Comparison of ENCODE assay signal across 15 cellular contexts in genomic region chr1:3483380-3483779, GRCh38. TPM values are rescaled to one million over a fixed set of nuclear protein-coding genes. Genes with fewer than 3 reads are reported as not detected.
DNase-seq lines count a peak whose midpoint lies in the region; ATAC-seq and TF ChIP-seq lines count a peak whose summit lies in the region.
"Had no signal": no experiment of that assay in that cellular context is flagged by ENCODE, and none has a peak within 500 bp of the region (broad histone marks: within the 10 kb centered on the region; RNA-seq: fewer than 3 reads in every experiment).

No MANE protein-coding gene starts in this region.

- in situ Hi-C loops in Panc1 (cut with HindIII; ENCODE audit: low pct_unique_long_range_greater_than_20kb, low sequenced_read_pairs) = no loop called here

- BruUV-seq in HCT116 (replicated peaks; lab: Mats Ljungman, UMichigan) (no TSS peak), Panc1 (replicated peaks; lab: Mats Ljungman, UMichigan) (no TSS peak)

- H4K20me1 ChIP-seq in HCT116 (ENCODE audit: insufficient read depth) = no peaks in the 10 kb centered on the region

- no peak for TF ChIP-seq RAD21 in HCT116 (IDR thresholded peaks at IDR 0.05; ENCODE audit: low read depth)

- H3K9me3 ChIP-seq in HCT116 (ENCODE audit: control insufficient read depth in 1 of 2, insufficient read depth in 1 of 2, low read depth in 1 of 2, low read length in 2 of 2) (peaks cover 0 to 5% of the 10 kb centered on the region in 2 experiments; a peak in 1 of 4 replicates), Panc1 (ENCODE audit: control insufficient read depth, insufficient read depth, low read depth, low read length) (no peaks in the 10 kb centered on the region), esophagus squamous epithelium (peaks cover 0 to 5% (median 0%) of the 10 kb centered on the region in 3 donors)
- peaks cover 4% of the 10 kb centered on the region for H3K9me3 ChIP-seq in effector memory CD4-positive, alpha-beta T cell (ENCODE audit: control insufficient read depth, low read length)

- H3K9ac ChIP-seq in HCT116 (ENCODE audit: low read length) = 0 out of 2 replicates have a peak overlapping the region, but pooled peaks have one; percentile 36

- CTCF ChIA-PET in HCT116 (lab: Charles Lee) (interaction anchor here (3.5 kb wide), 1 partner anchor 30 kb away, joined by 29 read pairs; no protein-coding TSS in a partner anchor), Panc1 (lab: Charles Lee) (interaction anchor here (2.7 kb wide), 1 partner anchor 30 kb away, joined by 27 read pairs; no protein-coding TSS in a partner anchor)

- intact Hi-C loops in HCT116 (cut with micrococcal nuclease) = no loop called here
- intact Hi-C loops in Panc1 (cut with micrococcal nuclease; ENCODE audit: unreplicated experiment) = no loop called here
- intact Hi-C loops in esophagus squamous epithelium (cut with DNase I) = no loop called here
- intact Hi-C loops in sciatic nerve (cut with DNase I) = no loop called here

- H3K4me1 ChIP-seq in HCT116 (ENCODE audit: control insufficient read depth in 1 of 2, insufficient read depth in 2 of 2, low read length in 2 of 2) (peaks cover 12 to 29% of the 10 kb centered on the region in 2 experiments; a peak in 3 of 4 replicates), Panc1 (ENCODE audit: control insufficient read depth, insufficient read depth, low read length) (peaks cover 14% of the 10 kb centered on the region), esophagus squamous epithelium (peaks cover 14 to 36% (median 18%) of the 10 kb centered on the region in 3 donors)
- H3K4me1 ChIP-seq in effector memory CD4-positive, alpha-beta T cell (ENCODE audit: control insufficient read depth, insufficient read depth, low read length, poor library complexity, severe bottlenecking) = no peaks in the 10 kb centered on the region

- H3K27me3 ChIP-seq in HCT116 (ENCODE audit: insufficient read depth, low read length) (no peaks in the 10 kb centered on the region), Panc1 (ENCODE audit: control insufficient read depth, insufficient read depth, low read length) (no peaks in the 10 kb centered on the region), esophagus squamous epithelium (peaks cover 0 to 5% (median 0%) of the 10 kb centered on the region in 4 donors)
- no peaks in the 10 kb centered on the region for H3K27me3 ChIP-seq in effector memory CD4-positive, alpha-beta T cell (replicated peaks; ENCODE audit: control insufficient read depth, insufficient read depth, low read length, poor library complexity, severe bottlenecking)

- POLR2A ChIA-PET in HCT116 (lab: Charles Lee) (no interaction called here), Panc1 (lab: Charles Lee) (no interaction called here)

- RAD21 ChIA-PET in HCT116 (lab: Charles Lee; ENCODE audit: low non-redundant PET in 1 of 2, low total read pairs in 2 of 2, uncharacterized antibody in 2 of 2, unreplicated experiment in 2 of 2) = no interaction called here

- H2AFZ ChIP-seq in HCT116 (ENCODE audit: low read depth, low read length, poor library complexity, severe bottlenecking) = no peak overlapping the region

- no peaks in the 10 kb centered on the region for H3K79me2 ChIP-seq in HCT116 (ENCODE audit: insufficient read depth, low read length)

- H3K4me3 ChIP-seq in HCT116 (replicated peaks in 1 of 2; ENCODE audit: low read depth in 1 of 2, low read length in 2 of 2) = no peak overlapping the region
- no peak overlapping the region for H3K4me3 ChIP-seq in Panc1 (ENCODE audit: low read depth in 2 of 2, low read length in 2 of 2)
- H3K4me3 ChIP-seq in esophagus squamous epithelium = no peak overlapping the region
- H3K4me3 ChIP-seq in effector memory CD4-positive, alpha-beta T cell (ENCODE audit: insufficient read depth, low read depth, low read length, poor library complexity, severe bottlenecking) = no peak overlapping the region

- WGBS in esophagus squamous epithelium, 2 donors = 68 to 78% methylated on average over 5 to 10 of the region's 14 CpGs

- DNase-seq in HCT116 (ENCODE audit: low read depth, low spot score) = no peak
- no peak for DNase-seq in Panc1 (ENCODE audit: low read depth, low spot score)
- no peak for DNase-seq in esophagus squamous epithelium (lab: John Stamatoyannopoulos, UW)
- DNase-seq in sciatic nerve (ENCODE audit: low spot score) = no peak
- DNase-seq in effector memory CD4-positive, alpha-beta T cell = no peak
- DNase-seq in stimulated activated CD4-positive, alpha-beta T cell treated with anti-CD3 and anti-CD28 coated beads, Interleukin-12 subunit alpha, Interleukin-12 subunit beta, amount 100 ng/mL, for 4 hours = no peak
- DNase-seq: DMS 273 treated with DMSO at 0.1 percent for 48 hours, MV-4-11, NCI-H187, NCI-H226, Right ventricle myocardium superior, SW 1271 had no signal

- ATAC-seq in HCT116 (peak; percentile 1; the same call in 1 of the 2 replicates), Panc1 (peak; percentile 10; the same call in 1 of the 2 replicates), sciatic nerve (peak; percentile 5), HG03354 (IDR thresholded peaks at IDR 0.05; ENCODE audit: poor library complexity, severe bottlenecking, unreplicated experiment) (no peak)

- H3K4me2 ChIP-seq in HCT116 (ENCODE audit: low read length) = no peak overlapping the region

- no peak for TF ChIP-seq CTCF in HCT116 (IDR thresholded peaks at IDR 0.05 in 2 of 3, conservative IDR thresholded peaks at IDR 0.05 in 1 of 3; ENCODE audit: borderline replicate concordance in 1 of 3, insufficient read depth in 1 of 3, low read depth in 2 of 3, low read length in 2 of 3)
- no peak for TF ChIP-seq CTCF in Panc1 (IDR thresholded peaks at IDR 0.05)
- no peak for TF ChIP-seq CTCF in esophagus squamous epithelium (IDR thresholded peaks at IDR 0.05)

- H3K9me2 ChIP-seq in HCT116 (ENCODE audit: insufficient read depth) = no peaks in the 10 kb centered on the region

- H3K36me3 ChIP-seq in HCT116 (ENCODE audit: control insufficient read depth in 1 of 2, insufficient read depth in 2 of 2, low read length in 2 of 2) (no peaks in the 10 kb centered on the region; a peak in 1 of 4 replicates), Panc1 (ENCODE audit: control insufficient read depth, insufficient read depth, low read length) (no peaks in the 10 kb centered on the region), esophagus squamous epithelium (peaks cover 0 to 2% (median 0%) of the 10 kb centered on the region in 3 donors)
- H3K36me3 ChIP-seq in effector memory CD4-positive, alpha-beta T cell (ENCODE audit: control insufficient read depth, insufficient read depth, low read length) = no peaks in the 10 kb centered on the region

- TF ChIP-seq POLR2A in HCT116 (IDR thresholded peaks at IDR 0.05; ENCODE audit: borderline replicate concordance, extremely low read depth, insufficient read depth, insufficient read length) (no peak), esophagus squamous epithelium (IDR thresholded peaks at IDR 0.05) (no peak)

- H3K27ac ChIP-seq in HCT116 (ENCODE audit: low read depth, low read length) = peak overlapping the region; percentile 36; the same call in 1 of the 2 replicates
- no peak overlapping the region for H3K27ac ChIP-seq in Panc1 (ENCODE audit: low read length)
- peak overlapping the region; percentile 5 to 80 (median 74) for H3K27ac ChIP-seq in esophagus squamous epithelium
- no peak overlapping the region for H3K27ac ChIP-seq in effector memory CD4-positive, alpha-beta T cell (ENCODE audit: insufficient read depth, low read length, poor library complexity, severe bottlenecking)
- H3K27ac ChIP-seq: HL-60 had no signal

TF ChIP-seq in HCT116, 20 proteins besides CTCF, POLR2A, EP300 and RAD21 (continues in another document):
- TF ChIP-seq ZBTB33 (IDR thresholded peaks at IDR 0.05; ENCODE audit: extremely low read depth, insufficient replicate concordance, low read length) = no peak
- no peak for TF ChIP-seq EZH2phosphoT487 (IDR thresholded peaks at IDR 0.05; ENCODE audit: borderline replicate concordance)
- TF ChIP-seq SIN3A (IDR thresholded peaks at IDR 0.05; ENCODE audit: low read depth) = no peak
- no peak for TF ChIP-seq ZFX (IDR thresholded peaks at IDR 0.05)
- no peak for TF ChIP-seq EGR1 (IDR thresholded peaks at IDR 0.05; ENCODE audit: low read depth)
- no peak for TF ChIP-seq POLR2AphosphoS5 (IDR thresholded peaks at IDR 0.05; ENCODE audit: low read depth, low read length)
- no peak for TF ChIP-seq EZH2 (IDR thresholded peaks at IDR 0.05)
- TF ChIP-seq ELF1 (IDR thresholded peaks at IDR 0.05; ENCODE audit: borderline replicate concordance, low read depth) = no peak
- TF ChIP-seq SRF (IDR thresholded peaks at IDR 0.05; ENCODE audit: low read depth) = no peak
- no peak for TF ChIP-seq CBX3 (IDR thresholded peaks at IDR 0.05; ENCODE audit: low read depth)

RNA-seq across cellular contexts. Expression of gene ARHGEF16, which starts 28.9 kb away (rescaled TPM):
- total RNA-seq in HCT116 (2021; ENCODE audit: unreplicated experiment) (37.4 TPM), Panc1 (2021; ENCODE audit: unreplicated experiment) (10.1 TPM), esophagus squamous epithelium (10 to 100 TPM in 3 of 4 donors, 1 to 10 TPM in 1; 8.4 to 24.6 (median 22.4) TPM), sciatic nerve (20.6 TPM)
- polyA plus RNA-seq in HCT116 (2012) = 29.5 and 34.9 TPM in 2 replicates
- 7.8 TPM for polyA plus RNA-seq in Panc1 (2012; ENCODE audit: insufficient read length)
- polyA plus RNA-seq: IgD-negative memory B cell had no signal

Comparison
In these comparisons a context has a peak if more than half of its experiments do, and no peak if none do; other contexts are left out.
1. H3K27ac ChIP-seq: peak in HCT116 (single experiment) and esophagus squamous epithelium (4 of 4); none in Panc1 (single experiment) and effector memory CD4-positive, alpha-beta T cell (single experiment).